In the genomic region with DNA sequence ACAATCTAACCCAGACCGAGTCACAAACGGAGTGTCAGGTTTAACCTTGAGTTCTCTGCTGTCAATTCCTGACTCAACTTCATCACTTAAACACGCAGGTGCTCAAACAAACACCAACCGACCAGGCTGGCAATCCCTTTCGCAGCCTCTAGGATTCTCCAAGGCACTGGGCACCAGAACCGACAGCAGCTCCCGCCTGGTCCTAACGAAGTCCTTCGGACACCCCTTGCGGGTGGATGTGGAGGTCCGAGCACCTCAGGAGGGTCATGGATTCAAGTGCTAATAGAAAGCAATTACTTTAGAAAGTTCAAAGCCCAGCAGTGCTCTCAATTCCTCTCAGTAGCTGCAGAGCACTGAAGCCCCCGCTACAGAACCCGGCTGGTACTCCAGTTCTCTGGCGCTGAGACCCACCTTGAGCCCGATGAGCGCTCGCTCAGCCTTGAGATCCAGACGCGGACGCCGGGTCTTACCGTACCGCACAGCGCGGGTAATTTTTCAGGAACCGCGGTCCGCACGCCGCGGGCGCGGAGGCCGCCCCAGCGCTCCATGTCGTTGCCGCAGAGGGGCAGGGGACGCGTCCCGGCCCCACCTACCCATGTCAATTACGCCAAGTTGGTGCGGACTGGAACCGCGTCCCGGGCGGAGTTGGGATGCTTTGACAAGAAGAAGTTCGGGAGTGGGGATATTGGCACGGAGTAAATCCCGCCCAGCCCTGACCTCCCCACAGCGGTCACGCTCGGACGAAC, we compare ENCODE assay signal across 8 cellular contexts. TPM values are rescaled to one million over a fixed set of nuclear protein-coding genes. Genes with fewer than 3 reads are reported as not detected.
DNase-seq lines count a peak whose midpoint lies in the region; ATAC-seq and TF ChIP-seq lines count a peak whose summit lies in the region.

No MANE protein-coding gene starts in this region.

- ATAC-seq in GM19035 (IDR thresholded peaks at IDR 0.05; ENCODE audit: unreplicated experiment), result peak; percentile 20
- ATAC-seq in HG03520 (IDR thresholded peaks at IDR 0.05; ENCODE audit: unreplicated experiment), result peak; percentile 23
- peak; percentile 51 for ATAC-seq in esophagus mucosa

- no peaks in the 10 kb centered on the region for H3K36me3 ChIP-seq in OCI-LY3 (replicated peaks; ENCODE audit: low read depth, low read length)
- H3K36me3 ChIP-seq in muscle layer of colon (ENCODE audit: insufficient read depth, low read length), result no peaks in the 10 kb centered on the region
- no peaks in the 10 kb centered on the region for H3K36me3 ChIP-seq in thymus (ENCODE audit: control insufficient read depth, insufficient read depth)

- H2AFZ ChIP-seq in OCI-LY3 (ENCODE audit: low read depth, low read length), result peak overlapping the region; percentile 56; the same call in 1 of the 2 replicates

- H3K27ac ChIP-seq in OCI-LY3 (ENCODE audit: low read length), result 0 out of 2 replicates have a peak overlapping the region, but pooled peaks have one; percentile 9
- H3K27ac ChIP-seq in muscle layer of colon (ENCODE audit: low read depth, low read length), result peak overlapping the region; percentile 56
- H3K27ac ChIP-seq in thymus (ENCODE audit: low read depth), result peak overlapping the region; percentile 80

- H3K9me3 ChIP-seq in OCI-LY3 (ENCODE audit: insufficient read depth, low read length) (no peaks in the 10 kb centered on the region), muscle layer of colon (ENCODE audit: low read length) (no peaks in the 10 kb centered on the region), thymus (ENCODE audit: control insufficient read depth) (peaks cover 1% of the 10 kb centered on the region)

- H3K4me1 ChIP-seq in OCI-LY3 (ENCODE audit: low read length) (peaks cover 15% of the 10 kb centered on the region), muscle layer of colon (ENCODE audit: insufficient read depth, low read length) (no peaks in the 10 kb centered on the region), thymus (ENCODE audit: control insufficient read depth, insufficient read depth, low read length) (peaks cover 5% of the 10 kb centered on the region)

- peak; percentile 16 for TF ChIP-seq CTCF in OCI-LY3 (IDR thresholded peaks at IDR 0.05; ENCODE audit: low read depth, low read length)

- H4K20me1 ChIP-seq in OCI-LY3 (ENCODE audit: insufficient read depth, low read length), result no peaks in the 10 kb centered on the region

- peak overlapping the region; percentile 87 for H3K4me2 ChIP-seq in OCI-LY3 (ENCODE audit: low read length)

- H3K79me2 ChIP-seq in OCI-LY3 (ENCODE audit: low read length), result peaks cover 8% of the 10 kb centered on the region; the same call in 1 of the 2 replicates

- H3K4me3 ChIP-seq in OCI-LY3 (ENCODE audit: low read length) (peak overlapping the region; percentile 90), muscle layer of colon (ENCODE audit: low read depth in 1 of 2, low read length in 2 of 2) (peak overlapping the region; percentile 65 to 75), thymus (ENCODE audit: low read length) (peak overlapping the region; percentile 74)

- H3K27me3 ChIP-seq in OCI-LY3 (ENCODE audit: low read depth, low read length) (no peaks in the 10 kb centered on the region; the same call in 1 of the 2 replicates), muscle layer of colon (ENCODE audit: control insufficient read depth in 1 of 2, insufficient read depth in 2 of 2, low read length in 2 of 2) (peaks cover 0 to 8% of the 10 kb centered on the region in 2 donors), thymus (ENCODE audit: control insufficient read depth, insufficient read depth) (peaks cover 5% of the 10 kb centered on the region)

- peak overlapping the region; percentile 74 for H3K9ac ChIP-seq in OCI-LY3 (ENCODE audit: low read length)
- H3K9ac ChIP-seq in muscle layer of colon (ENCODE audit: low read length), result peak overlapping the region; percentile 2

- DNase-seq in AG20443 (ENCODE audit: low spot score), result peak; percentile 74
- DNase-seq in activated T-cell treated with anti-CD3 and anti-CD28 coated beads, Interleukin-2, amount 50 U/mL, for 48 hours, result peak; percentile 69 to 71

- under 1% methylated on average over 53 of the region's 53 CpGs for WGBS in thymus

RNA-seq across cellular contexts. Expression of gene MARCHF3, which starts 0.7 kb away (rescaled TPM):
- total RNA-seq in esophagus mucosa, result 2.4 TPM
- polyA plus RNA-seq in thymus, result 5.1 TPM

RNA-seq across cellular contexts. Expression of gene C5orf63, which starts 43.6 kb away (rescaled TPM):
- 5.1 TPM for total RNA-seq in esophagus mucosa
- polyA plus RNA-seq in thymus, result 6.1 TPM

Comparison
In these comparisons a context has a peak if more than half of its experiments do, and no peak if none do; other contexts are left out.
1. Peak in every context shown above with its lines: DNase-seq, ATAC-seq, H3K4me3 ChIP-seq and H3K27ac ChIP-seq.
2. H3K27ac ChIP-seq: peak in every context shown above with its lines; median percentile 80 in thymus; 56 in muscle layer of colon; 9 in OCI-LY3.